Comparison of ENCODE assay signal across 1 cellular context in the genomic region with DNA sequence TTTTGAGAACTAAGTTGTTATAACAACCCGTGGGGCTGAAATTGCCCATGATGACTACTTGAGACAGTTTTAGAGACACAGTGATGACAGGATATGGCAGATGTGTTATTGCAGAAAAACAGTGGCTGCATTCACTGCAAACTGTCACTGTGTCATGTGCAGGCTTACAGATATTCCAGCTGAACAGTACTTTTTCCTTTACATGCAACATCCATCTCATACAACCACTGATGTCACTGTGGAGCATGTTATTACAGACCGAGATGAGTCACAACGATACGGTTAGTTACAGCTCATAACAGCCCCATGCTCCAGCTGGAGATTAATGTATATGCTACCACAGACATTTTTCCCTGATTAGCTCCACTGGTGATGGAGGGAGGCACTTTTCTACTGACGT.
TF ChIP-seq lines count a peak whose summit lies in the region.

No MANE protein-coding gene starts in this region.

TF ChIP-seq in WTC11, 78 proteins besides CTCF, POLR2A, EP300 and RAD21 (continued from another document):
- TF ChIP-seq PRRX2 (CRISPR knock-in tag; IDR thresholded peaks at IDR 0.05) (no peak), ZNF423 (CRISPR knock-in tag; IDR thresholded peaks at IDR 0.05) (no peak), SMAD3 (CRISPR knock-in tag; IDR thresholded peaks at IDR 0.05; ENCODE audit: borderline replicate concordance) (no peak)
- TF ChIP-seq, protein P1, sequence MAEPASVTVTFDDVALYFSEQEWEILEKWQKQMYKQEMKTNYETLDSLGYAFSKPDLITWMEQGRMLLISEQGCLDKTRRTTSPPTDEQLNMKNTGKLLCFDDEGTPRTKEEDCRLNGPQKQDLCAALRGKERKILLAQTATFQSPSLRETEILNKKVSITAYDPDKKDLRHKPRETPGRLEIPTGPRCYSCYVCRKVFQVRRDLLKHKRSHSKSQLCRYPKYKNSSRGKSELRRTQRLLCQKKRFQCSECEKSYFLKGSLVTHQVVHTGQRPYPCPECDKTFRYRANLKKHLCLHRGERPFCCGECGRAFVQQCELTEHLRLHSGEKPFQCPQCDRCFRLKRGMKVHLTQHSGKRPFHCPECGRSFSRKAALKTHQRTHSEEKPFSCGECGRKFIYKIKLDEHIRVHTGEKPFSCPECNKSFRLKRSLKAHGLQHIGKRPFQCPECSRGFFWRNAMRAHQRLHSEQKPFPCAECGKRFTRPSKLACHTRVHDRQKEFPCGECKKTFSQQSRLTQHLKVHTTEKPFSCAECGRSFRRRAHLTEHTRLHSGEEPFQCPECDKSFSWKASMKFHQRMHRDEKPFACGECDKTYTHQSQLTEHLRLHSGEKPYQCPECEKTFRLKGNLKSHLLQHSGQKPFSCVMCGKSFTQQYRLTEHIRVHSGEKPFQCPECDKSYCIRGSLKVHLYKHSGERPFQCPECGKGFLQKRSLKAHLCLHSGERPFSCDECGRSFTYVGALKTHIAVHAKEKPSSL (CRISPR knock-in tag; conservative IDR thresholded peaks at IDR 0.05): no peak
